ENCODE assay signal across 21 cellular contexts in genomic region chr22:22141771-22142591, GRCh38.
"Had no signal": no experiment of that assay in that cellular context is flagged by ENCODE, and none has a peak within 500 bp of the region (broad histone marks: within the 10 kb centered on the region; RNA-seq: fewer than 3 reads in every experiment).

No MANE protein-coding gene starts in this region.

- H3K27ac Mint-ChIP-seq: activated CD4-positive, alpha-beta T cell treated with anti-CD3 and anti-CD28 coated beads for 36 hours; activated naive CD8-positive, alpha-beta T cell; activated T-helper 2 cell treated with anti-CD3 and anti-CD28 coated beads, Interferon-gamma antibody, Interleukin-2, Interleukin-4, amounts not matched to agents 10 μg/mL and 5 μg/mL and 100 μg/mL, durations not matched to agents 14 hours and 24 hours and 36 hours; natural killer cell treated with Interleukin-12 subunit alpha and Interleukin-12 subunit beta and Interleukin-15 and Interleukin-18, amount 100 ng/mL, for 72 hours had no signal

- FAIRE-seq: astrocyte had no signal

- H3K4me1 Mint-ChIP-seq: activated CD4-positive, alpha-beta T cell treated with anti-CD3 and anti-CD28 coated beads for 36 hours; central memory CD8-positive, alpha-beta T cell had no signal

- H3K4me3 ChIP-seq: coronary artery, left ventricle myocardium inferior, ovary, psoas muscle, right atrium auricular region, thoracic aorta, upper lobe of left lung had no signal

- ATAC-seq: activated CD4-positive, alpha-beta T cell treated with anti-CD3 and anti-CD28 coated beads for 36 hours; activated T-cell treated with anti-CD3 and anti-CD28 coated beads, Interleukin-2, amount 50 U/mL, for 4 hours; foreskin keratinocyte; natural killer cell treated with Interleukin-12 subunit alpha and Interleukin-12 subunit beta and Interleukin-15 and Interleukin-18, amount 100 ng/mL, for 72 hours; psoas muscle had no signal

- H3K36me3 Mint-ChIP-seq: activated naive CD8-positive, alpha-beta T cell; natural killer cell treated with Interleukin-12 subunit alpha and Interleukin-12 subunit beta and Interleukin-15 and Interleukin-18, amount 100 ng/mL, for 72 hours had no signal

- H3K9me3 Mint-ChIP-seq: activated T-cell treated with anti-CD3 and anti-CD28 coated beads, Interleukin-2, amount 50 U/mL, for 4 hours; activated T-helper 2 cell treated with anti-CD3 and anti-CD28 coated beads, Interferon-gamma antibody, Interleukin-2, Interleukin-4, amounts not matched to agents 10 μg/mL and 5 μg/mL and 100 μg/mL, durations not matched to agents 14 hours and 24 hours and 36 hours; central memory CD8-positive, alpha-beta T cell; natural killer cell treated with Interleukin-12 subunit alpha and Interleukin-12 subunit beta and Interleukin-15 and Interleukin-18, amount 100 ng/mL, for 72 hours had no signal

- H3K4me3 Mint-ChIP-seq: activated CD4-positive, alpha-beta T cell treated with anti-CD3 and anti-CD28 coated beads for 36 hours; activated naive CD8-positive, alpha-beta T cell; activated T-cell treated with anti-CD3 and anti-CD28 coated beads, Interleukin-2, amount 50 U/mL, for 4 hours; central memory CD8-positive, alpha-beta T cell; natural killer cell treated with Interleukin-12 subunit alpha and Interleukin-12 subunit beta and Interleukin-15 and Interleukin-18, amount 100 ng/mL, for 72 hours had no signal

- DNase-seq: activated CD4-positive, alpha-beta T cell treated with anti-CD3 and anti-CD28 coated beads for 36 hours; activated CD4-positive, alpha-beta T cell treated with anti-CD3 and anti-CD28 coated beads, Interleukin-2, amount 50 U/mL, for 4 hours; activated CD8-positive, alpha-beta memory T cell treated with anti-CD3 and anti-CD28 coated beads, Interleukin-2, amount 50 U/mL, for 48 hours; activated naive CD4-positive, alpha-beta T cell; activated T-cell treated with anti-CD3 and anti-CD28 coated beads, Interleukin-2, amount 50 U/mL, for 4 hours; foreskin keratinocyte; left ventricle myocardium inferior; ovary; psoas muscle; stimulated activated CD4-positive, alpha-beta T cell treated with anti-CD3 and anti-CD28 coated beads, Interleukin-4, amount 100 ng/mL, for 24 hours; stimulated activated naive CD4-positive, alpha-beta T cell treated with Interleukin-2 at 50 U/mL for 16 hours; T-helper 9 cell; upper lobe of left lung had no signal
